In the genomic region with DNA sequence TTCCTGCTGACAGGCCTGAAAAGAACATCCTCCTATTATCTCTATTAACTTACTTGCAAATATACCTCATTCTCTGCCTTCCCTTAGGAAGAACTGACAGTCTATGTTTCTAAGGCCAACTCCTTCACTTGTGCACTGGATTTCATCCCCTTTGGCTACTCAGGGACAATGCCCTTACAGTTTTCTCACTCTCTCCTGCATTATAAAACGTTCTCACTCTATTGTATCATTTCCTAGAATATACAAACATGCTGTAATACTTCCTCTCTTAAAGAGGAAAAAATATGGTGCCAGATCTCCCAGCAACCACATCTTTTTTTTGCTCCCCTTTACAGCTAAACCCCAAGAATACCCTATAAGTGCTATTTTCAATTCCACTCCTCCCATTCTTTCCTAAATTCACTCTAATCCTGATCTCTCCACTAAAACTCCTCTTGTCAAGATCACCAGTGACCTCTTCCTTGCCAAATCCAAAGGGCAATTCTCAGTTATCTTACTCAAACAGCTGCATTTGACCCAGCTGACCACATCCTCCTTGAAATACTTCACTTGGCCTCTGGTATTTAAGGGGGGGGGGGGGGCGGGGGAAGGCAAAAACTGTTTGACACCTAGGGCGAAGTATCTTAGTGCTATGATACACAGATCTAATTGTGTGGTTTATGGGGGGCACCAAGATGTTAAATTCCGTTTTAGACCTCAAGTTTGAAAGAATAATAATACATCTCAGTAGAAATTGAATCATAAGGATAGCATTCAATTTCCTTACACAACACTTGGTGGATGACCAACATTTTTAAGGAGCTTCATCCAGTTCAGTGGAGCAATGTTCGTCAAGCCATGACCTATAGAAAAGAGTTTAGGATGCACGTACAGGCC, we compare ENCODE assay signal across 8 cellular contexts. TPM values are rescaled to one million over a fixed set of nuclear protein-coding genes. Genes with fewer than 3 reads are reported as not detected.
DNase-seq lines count a peak whose midpoint lies in the region; ATAC-seq, FAIRE-seq and TF ChIP-seq lines count a peak whose summit lies in the region.

No MANE protein-coding gene starts in this region.

- no peak for DNase-seq in A549 (ENCODE audit: low read depth in 1 of 2, low spot score in 1 of 2)
- DNase-seq in SKM-1 treated with dmso at 0.1 percent for 144 hours (lab: John Stamatoyannopoulos, UW; ENCODE audit: unreplicated experiment), result peak; percentile 88
- peak in 1 of 2 donors; percentile 7 for DNase-seq in foreskin keratinocyte
- DNase-seq in ecto neural progenitor cell (ENCODE audit: low spot score), result no peak
- DNase-seq in D721Med (ENCODE audit: insufficient read length, low spot score), result no peak

- H3K27ac ChIP-seq in A549, result peak overlapping the region in 1 of 2 experiments; percentile 96; a peak in 4 of 6 replicates
- peak overlapping the region; percentile 77 for H3K27ac ChIP-seq in foreskin keratinocyte
- H3K27ac ChIP-seq in stomach smooth muscle (ENCODE audit: low read length), result no peak overlapping the region

- TF ChIP-seq POLR2A in A549 (IDR thresholded peaks at IDR 0.05; ENCODE audit: low read length), result no peak

- ATAC-seq in A549 (no peak), GM21447 (IDR thresholded peaks at IDR 0.05; ENCODE audit: unreplicated experiment) (peak; percentile 28), foreskin keratinocyte (no peak), HG02759 (IDR thresholded peaks at IDR 0.05; ENCODE audit: unreplicated experiment) (no peak)

- WGBS in A549 (ENCODE audit: missing lambda C conversion rate), result 69% methylated on average over 5 of the region's 6 CpGs

- H3K4me1 ChIP-seq in A549, result peaks cover 21% of the 10 kb centered on the region; the same call in 2 of the 3 replicates
- H3K4me1 ChIP-seq in foreskin keratinocyte, result peaks cover 17% of the 10 kb centered on the region
- peaks cover 5% of the 10 kb centered on the region for H3K4me1 ChIP-seq in stomach smooth muscle (ENCODE audit: control insufficient read depth, insufficient read depth, low read length)

- H3K36me3 ChIP-seq in stomach smooth muscle (ENCODE audit: control insufficient read depth in 2 of 2, insufficient read depth in 2 of 2, low read length in 2 of 2), result peaks cover 0 to 4% of the 10 kb centered on the region in 2 donors

- TF ChIP-seq CTCF in A549 (IDR thresholded peaks at IDR 0.05) (no peak), foreskin keratinocyte (conservative IDR thresholded peaks at IDR 0.05) (no peak), D721Med (IDR thresholded peaks at IDR 0.05; ENCODE audit: insufficient read depth, missing control alignments) (no peak)

- POLR2A ChIA-PET in A549 (lab: Yijun Ruan, JAX), result interaction anchor here (0.6 kb wide), 1 partner anchor 160 kb away, joined by 3 read pairs; no protein-coding TSS in a partner anchor

- FAIRE-seq in A549 (lab: Jason Lieb, UNC), result no peak
- FAIRE-seq in D721Med (lab: Jason Lieb, UNC), result no peak

- TF ChIP-seq EP300 in A549 (IDR thresholded peaks at IDR 0.05), result no peak

- H3K4me3 ChIP-seq in A549 (peak overlapping the region; percentile 70), stomach smooth muscle (ENCODE audit: low read length in 2 of 2) (peak overlapping the region; percentile 89 to 95)

- peak overlapping the region in 1 of 2 donors; percentile 78 for H3K9ac ChIP-seq in stomach smooth muscle (ENCODE audit: low read length in 2 of 2)

- no peak for TF ChIP-seq RAD21 in A549 (conservative IDR thresholded peaks at IDR 0.05 in 1 of 2, IDR thresholded peaks at IDR 0.05 in 1 of 2)

- no peaks in the 10 kb centered on the region for H3K27me3 ChIP-seq in foreskin keratinocyte
- H3K27me3 ChIP-seq in stomach smooth muscle (ENCODE audit: control insufficient read depth in 1 of 2, insufficient read depth in 2 of 2, low read length in 2 of 2), result no peaks in the 10 kb centered on the region

- H3K4me2 ChIP-seq in A549, result peak overlapping the region; percentile 84

- CTCF ChIA-PET in A549 (lab: Yijun Ruan, JAX), result interaction anchor here (1.6 kb wide), 1 partner anchor 17 kb away, joined by 6 read pairs; no protein-coding TSS in a partner anchor

- H3K9me3 ChIP-seq in A549 (no peaks in the 10 kb centered on the region), stomach smooth muscle (ENCODE audit: control insufficient read depth in 2 of 2, low read length in 2 of 2) (no peaks in the 10 kb centered on the region)

TF ChIP-seq in A549, 52 proteins besides CTCF, POLR2A, EP300 and RAD21:
- TF ChIP-seq HOXB5 (CRISPR knock-in tag; IDR thresholded peaks at IDR 0.05) (no peak), KDM1A (IDR thresholded peaks at IDR 0.05; ENCODE audit: low read depth) (no peak), NFE2L2 (conservative IDR thresholded peaks at IDR 0.05; ENCODE audit: low read length) (no peak), JUNB (IDR thresholded peaks at IDR 0.05) (no peak), MAFK (IDR thresholded peaks at IDR 0.05; ENCODE audit: partially characterized antibody) (no peak), RCOR1 (IDR thresholded peaks at IDR 0.05; ENCODE audit: low read depth, low read length) (no peak), NPAS2 (CRISPR knock-in tag; IDR thresholded peaks at IDR 0.05; ENCODE audit: borderline replicate concordance) (no peak), MAZ (IDR thresholded peaks at IDR 0.05; ENCODE audit: borderline replicate concordance, low read depth, low read length) (no peak), HEYL (CRISPR knock-in tag; IDR thresholded peaks at IDR 0.05) (no peak), ESRRA (IDR thresholded peaks at IDR 0.05; ENCODE audit: borderline replicate concordance, low read length) (no peak)
- TF ChIP-seq, protein P1, sequence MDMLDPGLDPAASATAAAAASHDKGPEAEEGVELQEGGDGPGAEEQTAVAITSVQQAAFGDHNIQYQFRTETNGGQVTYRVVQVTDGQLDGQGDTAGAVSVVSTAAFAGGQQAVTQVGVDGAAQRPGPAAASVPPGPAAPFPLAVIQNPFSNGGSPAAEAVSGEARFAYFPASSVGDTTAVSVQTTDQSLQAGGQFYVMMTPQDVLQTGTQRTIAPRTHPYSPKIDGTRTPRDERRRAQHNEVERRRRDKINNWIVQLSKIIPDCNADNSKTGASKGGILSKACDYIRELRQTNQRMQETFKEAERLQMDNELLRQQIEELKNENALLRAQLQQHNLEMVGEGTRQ (IDR thresholded peaks at IDR 0.05), result no peak
- TF ChIP-seq, protein P2, sequence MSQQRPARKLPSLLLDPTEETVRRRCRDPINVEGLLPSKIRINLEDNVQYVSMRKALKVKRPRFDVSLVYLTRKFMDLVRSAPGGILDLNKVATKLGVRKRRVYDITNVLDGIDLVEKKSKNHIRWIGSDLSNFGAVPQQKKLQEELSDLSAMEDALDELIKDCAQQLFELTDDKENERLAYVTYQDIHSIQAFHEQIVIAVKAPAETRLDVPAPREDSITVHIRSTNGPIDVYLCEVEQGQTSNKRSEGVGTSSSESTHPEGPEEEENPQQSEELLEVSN (IDR thresholded peaks at IDR 0.05; ENCODE audit: borderline replicate concordance, low read depth), result no peak
- TF ChIP-seq, protein P3, sequence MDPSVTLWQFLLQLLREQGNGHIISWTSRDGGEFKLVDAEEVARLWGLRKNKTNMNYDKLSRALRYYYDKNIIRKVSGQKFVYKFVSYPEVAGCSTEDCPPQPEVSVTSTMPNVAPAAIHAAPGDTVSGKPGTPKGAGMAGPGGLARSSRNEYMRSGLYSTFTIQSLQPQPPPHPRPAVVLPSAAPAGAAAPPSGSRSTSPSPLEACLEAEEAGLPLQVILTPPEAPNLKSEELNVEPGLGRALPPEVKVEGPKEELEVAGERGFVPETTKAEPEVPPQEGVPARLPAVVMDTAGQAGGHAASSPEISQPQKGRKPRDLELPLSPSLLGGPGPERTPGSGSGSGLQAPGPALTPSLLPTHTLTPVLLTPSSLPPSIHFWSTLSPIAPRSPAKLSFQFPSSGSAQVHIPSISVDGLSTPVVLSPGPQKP (IDR thresholded peaks at IDR 0.05; ENCODE audit: low read depth, low read length), result no peak

RNA-seq across cellular contexts. Expression of a gene that starts 1.6 kb away (rescaled TPM):
- polyA plus RNA-seq in A549 (2011; rRNA removed) (21.8 and 27.4 TPM in 2 replicates), A549 (2017; fragmentation: RNase III; extraction: RNeasy Plus Mini Kit Qiagen cat#74134 plus additional on column Dnase treatment) (19.1 to 20.1 TPM (median 20.0 TPM) in 3 replicates), foreskin keratinocyte (9.9 and 11.0 TPM in 2 replicates)
- polyA plus RNA-seq in A549 (2012; cell fraction: cytosol; rRNA removed), result 10.8 and 11.9 TPM in 2 replicates
- polyA plus RNA-seq in A549 (2012; cell fraction: nucleus; rRNA removed), result 3.3 and 5.2 TPM in 2 replicates
- polyA minus RNA-seq in A549 (2011; rRNA and poly(A)+ RNA removed), result 5.8 and 7.6 TPM in 2 replicates
- 16.0 and 16.4 TPM in 2 replicates for total RNA-seq in foreskin keratinocyte

RNA-seq across cellular contexts. Expression of a gene that starts 1.7 kb away (rescaled TPM):
- 16.0 and 19.1 TPM in 2 replicates for polyA plus RNA-seq in A549 (2011; rRNA removed)
- polyA plus RNA-seq in A549 (2012; cell fraction: cytosol; rRNA removed), result 3.3 and 3.6 TPM in 2 replicates
- polyA plus RNA-seq in A549 (2012; cell fraction: nucleus; rRNA removed), result 2.8 and 3.4 TPM in 2 replicates
- polyA plus RNA-seq in A549 (2017; fragmentation: RNase III; extraction: RNeasy Plus Mini Kit Qiagen cat#74134 plus additional on column Dnase treatment), result 8.1 to 9.4 TPM (median 8.5 TPM) in 3 replicates
- 8.2 and 9.9 TPM in 2 replicates for polyA minus RNA-seq in A549 (2011; rRNA and poly(A)+ RNA removed)
- total RNA-seq in foreskin keratinocyte, result 9.3 and 9.4 TPM in 2 replicates
- 3.3 and 4.2 TPM in 2 replicates for polyA plus RNA-seq in foreskin keratinocyte

RNA-seq across cellular contexts. Expression of a gene that starts 43.3 kb away (rescaled TPM):
- polyA plus RNA-seq in A549 (2011; rRNA removed), result 0.08 and 0.33 TPM in 2 replicates
- not detected in 2 replicates for polyA plus RNA-seq in A549 (2012; cell fraction: cytosol; rRNA removed)
- polyA plus RNA-seq in A549 (2012; cell fraction: nucleus; rRNA removed), result 0.08 and 0.20 TPM in 2 replicates
- 0.06 to 0.57 TPM (median 0.34 TPM) in 3 replicates for polyA plus RNA-seq in A549 (2017; fragmentation: RNase III; extraction: RNeasy Plus Mini Kit Qiagen cat#74134 plus additional on column Dnase treatment)
- not detected in 2 replicates for polyA minus RNA-seq in A549 (2011; rRNA and poly(A)+ RNA removed)
- 0.53 and 0.71 TPM in 2 replicates for total RNA-seq in foreskin keratinocyte
- polyA plus RNA-seq in foreskin keratinocyte, result 0.33 and 0.87 TPM in 2 replicates
